In genomic region chr4:180280076-180280475, GRCh38 we compare ENCODE assay signal across 24 cellular contexts.
A peak's percentile ranks its signal among the peaks of the same experiment; 100 is the strongest.
DNase-seq lines count a peak whose midpoint lies in the region; ATAC-seq and TF ChIP-seq lines count a peak whose summit lies in the region.
"Had no signal": no experiment of that assay in that cellular context is flagged by ENCODE, and none has a peak within 500 bp of the region (broad histone marks: within the 10 kb centered on the region; RNA-seq: fewer than 3 reads in every experiment).

No MANE protein-coding gene starts in this region.

- ATAC-seq in GM19025 (IDR thresholded peaks at IDR 0.05; ENCODE audit: low read depth, unreplicated experiment): peak; percentile 65
- ATAC-seq in HG02763 (IDR thresholded peaks at IDR 0.05; ENCODE audit: unreplicated experiment): peak; percentile 63
- ATAC-seq in HG03280 (IDR thresholded peaks at IDR 0.05; ENCODE audit: unreplicated experiment): peak; percentile 67
- no peak for ATAC-seq in naive thymus-derived CD4-positive, alpha-beta T cell
- ATAC-seq in omental fat pad (ENCODE audit: low FRiP score): no peak
- ATAC-seq in left ventricle myocardium superior: no peak
- ATAC-seq: esophagus mucosa; psoas muscle; stimulated activated memory B cell treated with anti-CD40 and anti-IgM and Interleukin-4, amounts not matched to agents 10 μg/mL and 1 μg/mL and 100 μg/mL, for 72 hours had no signal

- H3K27me3 ChIP-seq in naive thymus-derived CD4-positive, alpha-beta T cell (ENCODE audit: control insufficient read depth in 2 of 2, insufficient read depth in 2 of 2, low read length in 2 of 2): no peaks in the 10 kb centered on the region
- H3K27me3 ChIP-seq: BLaER1 treated with 17β-estradiol and CSF1 and Interleukin-3, amounts not matched to agents 10 nM and 100 nM; breast epithelium; tibial nerve had no signal

- H3K27ac ChIP-seq in naive thymus-derived CD4-positive, alpha-beta T cell (ENCODE audit: low read depth, low read length): no peak overlapping the region
- H3K27ac ChIP-seq: 22Rv1; BLaER1 treated with 17β-estradiol and CSF1 and Interleukin-3, amounts not matched to agents 10 nM and 100 nM; breast epithelium; psoas muscle; tibial nerve had no signal

- H3K9me3 ChIP-seq in naive thymus-derived CD4-positive, alpha-beta T cell (ENCODE audit: control insufficient read depth in 2 of 3, low read length in 3 of 3): no peaks in the 10 kb centered on the region
- H3K9me3 ChIP-seq: BLaER1 treated with 17β-estradiol and CSF1 and Interleukin-3, amounts not matched to agents 10 nM and 100 nM; breast epithelium; psoas muscle; tibial nerve had no signal

- POLR2A ChIA-PET in GM10248 (lab: Yijun Ruan, JAX): no interaction called here
- POLR2A ChIA-PET in naive thymus-derived CD4-positive, alpha-beta T cell (lab: Charles Lee): no interaction called here

- H3K36me3 Mint-ChIP-seq in naive thymus-derived CD4-positive, alpha-beta T cell: peaks cover 0 to 5% (median 0%) of the 10 kb centered on the region in 5 donors
- H3K36me3 Mint-ChIP-seq: activated naive CD8-positive, alpha-beta T cell treated with anti-CD3 and anti-CD28 coated beads, Interleukin-2, amount 10 ng/mL, durations not matched to agents 7 days and 5 days; immature natural killer cell; naive B cell; stimulated activated memory B cell treated with anti-CD40 and anti-IgM and Interleukin-4, amounts not matched to agents 10 μg/mL and 1 μg/mL and 100 μg/mL, for 72 hours had no signal

- intact Hi-C loops in naive thymus-derived CD4-positive, alpha-beta T cell (cut with micrococcal nuclease): no loop called here
- intact Hi-C loops in left ventricle myocardium superior (cut with micrococcal nuclease): no loop called here

- no peak overlapping the region for H3K4me3 Mint-ChIP-seq in naive thymus-derived CD4-positive, alpha-beta T cell
- H3K4me3 Mint-ChIP-seq: activated naive CD8-positive, alpha-beta T cell treated with anti-CD3 and anti-CD28 coated beads, Interleukin-2, amount 10 ng/mL, durations not matched to agents 7 days and 5 days; activated T-cell treated with anti-CD3 and anti-CD28 coated beads, Interleukin-2, amount 50 U/mL, for 24 hours; immature natural killer cell; naive B cell; stimulated activated memory B cell treated with anti-CD40 and anti-IgM and Interleukin-4, amounts not matched to agents 10 μg/mL and 1 μg/mL and 100 μg/mL, for 72 hours had no signal

- peak; percentile 13 for DNase-seq in GM10248 (ENCODE audit: extremely low spot score)
- no peak for DNase-seq in naive thymus-derived CD4-positive, alpha-beta T cell
- no peak for DNase-seq in omental fat pad (ENCODE audit: low spot score)
- DNase-seq in middle frontal gyrus (ENCODE audit: extremely low spot score, low spot score): no peak
- no peak for DNase-seq in left ventricle myocardium superior
- DNase-seq: activated CD4-positive, alpha-beta T cell treated with anti-CD3 and anti-CD28 coated beads, Interleukin-2, amount 50 U/mL, for 1 hour; activated naive CD8-positive, alpha-beta T cell treated with anti-CD3 and anti-CD28 coated beads, Interleukin-2, amount 10 ng/mL, durations not matched to agents 7 days and 5 days; activated T-cell treated with anti-CD3 and anti-CD28 coated beads, Interleukin-2, amount 50 U/mL, for 24 hours; DMS 273 treated with DMSO at 0.1 percent for 48 hours; GF-D8; immature natural killer cell; naive B cell; NK-92 treated with Interleukin-12 subunit alpha and Interleukin-12 subunit beta, amount 100 ng/mL, for 24 hours; psoas muscle had no signal

- TF ChIP-seq CTCF in GM10248 (IDR thresholded peaks at IDR 0.05; ENCODE audit: control extremely low read depth, extremely low read depth, low read depth, missing control alignments): no peak
- TF ChIP-seq CTCF in omental fat pad (IDR thresholded peaks at IDR 0.05): no peak

- H3K9me3 Mint-ChIP-seq in naive thymus-derived CD4-positive, alpha-beta T cell: peaks cover 0 to 11% (median 0%) of the 10 kb centered on the region in 11 donors
- H3K9me3 Mint-ChIP-seq: activated naive CD8-positive, alpha-beta T cell treated with anti-CD3 and anti-CD28 coated beads, Interleukin-2, amount 10 ng/mL, durations not matched to agents 7 days and 5 days had no signal

- H3K27me3 Mint-ChIP-seq in naive thymus-derived CD4-positive, alpha-beta T cell: no peaks in the 10 kb centered on the region
- H3K27me3 Mint-ChIP-seq: activated naive CD8-positive, alpha-beta T cell treated with anti-CD3 and anti-CD28 coated beads, Interleukin-2, amount 10 ng/mL, durations not matched to agents 7 days and 5 days; activated T-cell treated with anti-CD3 and anti-CD28 coated beads, Interleukin-2, amount 50 U/mL, for 24 hours; naive B cell; stimulated activated memory B cell treated with anti-CD40 and anti-IgM and Interleukin-4, amounts not matched to agents 10 μg/mL and 1 μg/mL and 100 μg/mL, for 72 hours had no signal

- CTCF ChIA-PET in GM10248 (lab: Yijun Ruan, JAX): no interaction called here
- CTCF ChIA-PET in naive thymus-derived CD4-positive, alpha-beta T cell (lab: Charles Lee): no interaction called here

- no peaks in the 10 kb centered on the region for H3K4me1 Mint-ChIP-seq in naive thymus-derived CD4-positive, alpha-beta T cell
- H3K4me1 Mint-ChIP-seq: activated naive CD8-positive, alpha-beta T cell treated with anti-CD3 and anti-CD28 coated beads, Interleukin-2, amount 10 ng/mL, durations not matched to agents 7 days and 5 days; immature natural killer cell; naive B cell; stimulated activated memory B cell treated with anti-CD40 and anti-IgM and Interleukin-4, amounts not matched to agents 10 μg/mL and 1 μg/mL and 100 μg/mL, for 72 hours had no signal

- H3K36me3 ChIP-seq in naive thymus-derived CD4-positive, alpha-beta T cell (ENCODE audit: control insufficient read depth in 2 of 3, insufficient read depth in 3 of 3, low read length in 3 of 3): no peaks in the 10 kb centered on the region
- H3K36me3 ChIP-seq: BLaER1 treated with 17β-estradiol and CSF1 and Interleukin-3, amounts not matched to agents 10 nM and 100 nM; breast epithelium; tibial nerve had no signal

- no peak overlapping the region for H3K27ac Mint-ChIP-seq in naive thymus-derived CD4-positive, alpha-beta T cell
- H3K27ac Mint-ChIP-seq: activated naive CD8-positive, alpha-beta T cell treated with anti-CD3 and anti-CD28 coated beads, Interleukin-2, amount 10 ng/mL, durations not matched to agents 7 days and 5 days; activated T-cell treated with anti-CD3 and anti-CD28 coated beads, Interleukin-2, amount 50 U/mL, for 24 hours; immature natural killer cell; naive B cell; stimulated activated memory B cell treated with anti-CD40 and anti-IgM and Interleukin-4, amounts not matched to agents 10 μg/mL and 1 μg/mL and 100 μg/mL, for 72 hours had no signal

- no peaks in the 10 kb centered on the region for H3K4me1 ChIP-seq in naive thymus-derived CD4-positive, alpha-beta T cell (ENCODE audit: control insufficient read depth in 2 of 2, insufficient read depth in 2 of 2, low read length in 2 of 2)
- H3K4me1 ChIP-seq: BLaER1 treated with 17β-estradiol and CSF1 and Interleukin-3, amounts not matched to agents 10 nM and 100 nM; breast epithelium; psoas muscle; tibial nerve had no signal

- H3K4me3 ChIP-seq in naive thymus-derived CD4-positive, alpha-beta T cell (ENCODE audit: low read length): no peak overlapping the region
- H3K4me3 ChIP-seq: BLaER1 treated with 17β-estradiol and CSF1 and Interleukin-3, amounts not matched to agents 10 nM and 100 nM; breast epithelium; lung; psoas muscle; tibial nerve had no signal

Comparison
In these comparisons a context has a peak if more than half of its experiments do, and no peak if none do; other contexts are left out.
1. ATAC-seq: peak in GM19025 (single experiment), HG02763 (single experiment) and HG03280 (single experiment); none in naive thymus-derived CD4-positive, alpha-beta T cell (single experiment), omental fat pad (single experiment) and left ventricle myocardium superior (single experiment).